ENCODE assay signal across 1 cellular context in the genomic region with DNA sequence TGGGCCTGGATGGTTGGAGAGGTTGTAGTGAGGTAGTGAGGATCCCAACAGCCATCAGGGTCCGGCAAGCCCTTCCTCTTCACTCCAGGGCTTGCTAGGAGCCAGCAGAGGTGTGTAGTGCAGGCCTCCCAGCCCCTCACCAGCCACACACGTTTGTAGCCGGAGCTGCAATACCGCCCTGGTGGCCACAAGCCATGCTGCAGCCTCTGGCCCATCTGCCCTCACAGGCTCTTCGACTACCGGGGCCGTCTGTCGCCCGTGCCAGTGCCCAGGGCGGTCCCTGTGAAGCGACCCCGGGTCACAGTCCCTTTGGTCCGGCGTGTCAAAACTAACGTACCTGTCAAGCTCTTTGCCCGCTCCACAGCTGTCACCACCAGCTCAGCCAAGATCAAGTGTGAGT.
TF ChIP-seq lines count a peak whose summit lies in the region.

No MANE protein-coding gene starts in this region.

TF ChIP-seq in WTC11, 78 proteins besides CTCF, POLR2A, EP300 and RAD21 (continued from another document):
- TF ChIP-seq, protein P1, sequence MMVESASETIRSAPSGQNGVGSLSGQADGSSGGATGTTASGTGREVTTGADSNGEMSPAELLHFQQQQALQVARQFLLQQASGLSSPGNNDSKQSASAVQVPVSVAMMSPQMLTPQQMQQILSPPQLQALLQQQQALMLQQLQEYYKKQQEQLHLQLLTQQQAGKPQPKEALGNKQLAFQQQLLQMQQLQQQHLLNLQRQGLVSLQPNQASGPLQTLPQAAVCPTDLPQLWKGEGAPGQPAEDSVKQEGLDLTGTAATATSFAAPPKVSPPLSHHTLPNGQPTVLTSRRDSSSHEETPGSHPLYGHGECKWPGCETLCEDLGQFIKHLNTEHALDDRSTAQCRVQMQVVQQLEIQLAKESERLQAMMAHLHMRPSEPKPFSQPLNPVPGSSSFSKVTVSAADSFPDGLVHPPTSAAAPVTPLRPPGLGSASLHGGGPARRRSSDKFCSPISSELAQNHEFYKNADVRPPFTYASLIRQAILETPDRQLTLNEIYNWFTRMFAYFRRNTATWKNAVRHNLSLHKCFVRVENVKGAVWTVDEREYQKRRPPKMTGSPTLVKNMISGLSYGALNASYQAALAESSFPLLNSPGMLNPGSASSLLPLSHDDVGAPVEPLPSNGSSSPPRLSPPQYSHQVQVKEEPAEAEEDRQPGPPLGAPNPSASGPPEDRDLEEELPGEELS (CRISPR knock-in tag; IDR thresholded peaks at IDR 0.05): no peak
- TF ChIP-seq, protein P2, sequence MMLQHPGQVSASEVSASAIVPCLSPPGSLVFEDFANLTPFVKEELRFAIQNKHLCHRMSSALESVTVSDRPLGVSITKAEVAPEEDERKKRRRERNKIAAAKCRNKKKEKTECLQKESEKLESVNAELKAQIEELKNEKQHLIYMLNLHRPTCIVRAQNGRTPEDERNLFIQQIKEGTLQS (CRISPR knock-in tag; conservative IDR thresholded peaks at IDR 0.05): no peak
